In the genomic region with DNA sequence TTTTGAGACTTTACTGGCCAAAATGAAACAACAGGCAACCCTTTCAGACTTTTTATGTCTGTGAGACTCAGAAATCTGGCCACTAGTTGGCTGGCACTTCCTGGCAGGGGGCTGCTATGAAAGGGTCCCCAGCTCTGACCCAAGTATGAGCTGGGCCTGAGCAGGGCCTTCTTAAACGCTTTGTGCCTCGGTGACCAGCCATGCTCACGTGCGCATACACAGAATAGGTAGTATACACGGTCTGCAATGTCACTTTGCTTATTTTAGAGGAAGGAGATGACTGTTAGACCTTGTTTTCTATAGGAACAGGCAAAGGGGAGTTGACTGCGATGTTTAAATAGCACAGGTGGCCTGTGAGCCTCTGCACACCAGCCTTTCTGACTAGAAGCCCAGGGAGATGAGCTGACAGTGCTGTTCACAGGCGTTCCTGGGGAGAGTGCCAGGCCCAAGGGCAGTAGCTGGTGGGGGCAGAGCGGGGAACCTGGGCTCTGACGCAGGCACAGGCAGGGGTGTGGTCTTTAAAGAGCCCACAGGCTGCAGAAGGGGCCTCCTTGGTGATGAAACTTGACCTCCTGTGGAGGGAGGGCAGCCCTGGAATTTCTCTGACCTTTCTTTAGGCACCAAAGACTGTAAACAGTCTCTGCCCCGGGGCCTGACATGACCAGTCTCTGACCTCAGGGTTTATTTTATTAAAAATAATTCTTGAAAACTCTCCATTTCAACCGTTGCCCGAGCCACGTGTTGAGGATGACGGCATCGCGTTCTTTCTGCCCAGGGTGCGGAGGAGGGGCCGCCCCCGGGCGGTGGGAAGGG, we compare ENCODE assay signal across 11 cellular contexts.
A peak's percentile ranks its signal among the peaks of the same experiment; 100 is the strongest.
DNase-seq lines count a peak whose midpoint lies in the region; ATAC-seq and TF ChIP-seq lines count a peak whose summit lies in the region.
"Had no signal": no experiment of that assay in that cellular context is flagged by ENCODE, and none has a peak within 500 bp of the region (broad histone marks: within the 10 kb centered on the region; RNA-seq: fewer than 3 reads in every experiment).

No MANE protein-coding gene starts in this region.

- no peak overlapping the region for H3K27ac Mint-ChIP-seq in glutamatergic neuron (ENCODE audit: unreplicated experiment)
- no peak overlapping the region for H3K27ac Mint-ChIP-seq in chondrocyte (ENCODE audit: unreplicated experiment)
- H3K27ac Mint-ChIP-seq: activated B cell treated with CpG ODN at 0.5 μM for 24 hours; activated naive CD8-positive, alpha-beta T cell had no signal

- no peaks in the 10 kb centered on the region for H3K9me3 ChIP-seq in PC-3 (ENCODE audit: low read length)
- H3K9me3 ChIP-seq in neuronal stem cell (replicated peaks in 1 of 2; ENCODE audit: control insufficient read depth in 2 of 2, insufficient read depth in 1 of 2, low read depth in 1 of 2, low read length in 2 of 2), result no peaks in the 10 kb centered on the region

- no peak overlapping the region for H4K8ac ChIP-seq in neuronal stem cell (ENCODE audit: low read depth, low read length)

- H3K79me1 ChIP-seq in neuronal stem cell (ENCODE audit: low read depth, low read length), result peaks cover 2% of the 10 kb centered on the region

- H4K20me1 ChIP-seq in PC-3 (ENCODE audit: low read length), result no peaks in the 10 kb centered on the region

- no peak overlapping the region for H4K91ac ChIP-seq in neuronal stem cell (ENCODE audit: low read depth, low read length, poor library complexity)

- H2BK12ac ChIP-seq in neuronal stem cell (ENCODE audit: low read length), result no peak overlapping the region

- no peak overlapping the region for H2BK15ac ChIP-seq in neuronal stem cell (ENCODE audit: low read length)

- no peak overlapping the region for H3K4me2 ChIP-seq in PC-3 (ENCODE audit: low read length)
- H3K4me2 ChIP-seq in neuronal stem cell (ENCODE audit: insufficient read depth, low read length, poor library complexity, severe bottlenecking), result no peak overlapping the region

- H3K9ac ChIP-seq in PC-3 (ENCODE audit: low read length) (peak overlapping the region; percentile 56), neuronal stem cell (ENCODE audit: low read depth, low read length, poor library complexity) (no peak overlapping the region)

- peak overlapping the region; percentile 70 for H3K18ac ChIP-seq in neuronal stem cell (ENCODE audit: low read length)

- H3K9me2 ChIP-seq in PC-3 (replicated peaks; ENCODE audit: low read length), result no peaks in the 10 kb centered on the region

- peak overlapping the region; percentile 79 for H3K27ac ChIP-seq in PC-3 (ENCODE audit: low read length)
- H3K27ac ChIP-seq in neuronal stem cell (replicated peaks; ENCODE audit: low read length), result no peak overlapping the region

- H3K27me3 ChIP-seq in PC-3 (ENCODE audit: low read length) (no peaks in the 10 kb centered on the region), neuronal stem cell (ENCODE audit: control insufficient read depth in 3 of 3, insufficient read depth in 3 of 3, low read depth in 1 of 3, low read length in 3 of 3) (peaks cover 0 to 4% (median 3%) of the 10 kb centered on the region in 3 experiments)

- H3K23ac ChIP-seq in neuronal stem cell (ENCODE audit: low read depth, low read length, poor library complexity), result peak overlapping the region; percentile 34

- H3K9me3 Mint-ChIP-seq in glutamatergic neuron (ENCODE audit: unreplicated experiment), result peaks cover 7% of the 10 kb centered on the region
- H3K9me3 Mint-ChIP-seq in chondrocyte (ENCODE audit: low read depth), result no peaks in the 10 kb centered on the region
- H3K9me3 Mint-ChIP-seq: activated B cell treated with CpG ODN at 0.5 μM for 24 hours had no signal

- H3K4ac ChIP-seq in neuronal stem cell (ENCODE audit: low read length), result no peak overlapping the region

- H3K36me3 ChIP-seq in PC-3 (ENCODE audit: low read depth, low read length) (no peaks in the 10 kb centered on the region), neuronal stem cell (replicated peaks in 1 of 2; ENCODE audit: control insufficient read depth in 2 of 2, insufficient read depth in 2 of 2, low read length in 2 of 2) (no peaks in the 10 kb centered on the region)

- no peaks in the 10 kb centered on the region for H3F3A ChIP-seq in PC-3 (ENCODE audit: low read length, unreplicated experiment)

- WGBS in neuronal stem cell (ENCODE audit: extremely low coverage in 2 of 2, insufficient read length in 2 of 2, insufficient replicate concordance in 1 of 2), 2 donors, result no CpG with 5 or more reads among the region's 20 CpGs

- H3K4me1 Mint-ChIP-seq in glutamatergic neuron (ENCODE audit: low read depth, unreplicated experiment), result peaks cover 4% of the 10 kb centered on the region
- H3K4me1 Mint-ChIP-seq in chondrocyte (ENCODE audit: low read depth), result peaks cover 56% of the 10 kb centered on the region
- H3K4me1 Mint-ChIP-seq: activated B cell treated with CpG ODN at 0.5 μM for 24 hours had no signal

- CTCF ChIA-PET in PC-3 (lab: Charles Lee), result interaction anchor here (0.5 kb wide), 1 partner anchor 38 kb away, joined by 5 read pairs; no protein-coding TSS in a partner anchor

- DNase-seq in AG20443 (ENCODE audit: low spot score) (peak; percentile 64), PC-3 (peak; percentile 66), glutamatergic neuron (peak; percentile 11), neuronal stem cell (ENCODE audit: low spot score) (no peak), NOMO-1 treated with dmso at 0.1 percent for 144 hours (lab: John Stamatoyannopoulos, UW; ENCODE audit: unreplicated experiment) (no peak), NCI-H345 treated with DMSO at 0.1 percent for 48 hours (lab: John Stamatoyannopoulos, UW; ENCODE audit: unreplicated experiment) (no peak), chondrocyte (ENCODE audit: low spot score) (no peak), epidermal melanocyte (ENCODE audit: insufficient read length, low spot score) (no peak)
- DNase-seq: activated B cell treated with CpG ODN at 0.5 μM for 24 hours; NK-92 treated with Interleukin-12 subunit alpha and Interleukin-12 subunit beta, amount 100 ng/mL, for 24 hours had no signal

- no peak overlapping the region for H2BK120ac ChIP-seq in neuronal stem cell (ENCODE audit: low read depth, low read length)

- H3K4me1 ChIP-seq in PC-3 (ENCODE audit: insufficient read depth, low read length), result peaks cover 34% of the 10 kb centered on the region
- peaks cover 2 to 17% of the 10 kb centered on the region in 2 donors for H3K4me1 ChIP-seq in neuronal stem cell (ENCODE audit: control insufficient read depth in 2 of 2, insufficient read depth in 1 of 2, low read depth in 1 of 2, low read length in 2 of 2)

- H3K27me3 Mint-ChIP-seq in glutamatergic neuron (ENCODE audit: unreplicated experiment) (peaks cover 8% of the 10 kb centered on the region), chondrocyte (ENCODE audit: low read depth) (peaks cover 5% of the 10 kb centered on the region)
- H3K27me3 Mint-ChIP-seq: activated B cell treated with CpG ODN at 0.5 μM for 24 hours; activated naive CD8-positive, alpha-beta T cell had no signal

- H3K36me3 Mint-ChIP-seq in glutamatergic neuron (ENCODE audit: unreplicated experiment) (no peaks in the 10 kb centered on the region), chondrocyte (ENCODE audit: low read depth) (no peaks in the 10 kb centered on the region)
- H3K36me3 Mint-ChIP-seq: activated naive CD8-positive, alpha-beta T cell had no signal

- H2AFZ ChIP-seq in PC-3 (ENCODE audit: low read length) (peak overlapping the region; percentile 42; the same call in 1 of the 2 replicates), neuronal stem cell (ENCODE audit: low read length) (no peak overlapping the region)

- no peak overlapping the region for H2BK5ac ChIP-seq in neuronal stem cell (ENCODE audit: low read length)

- H2AK5ac ChIP-seq in neuronal stem cell (ENCODE audit: low read depth, low read length), result no peak overlapping the region

- H3K4me3 Mint-ChIP-seq in glutamatergic neuron (ENCODE audit: unreplicated experiment), result no peak overlapping the region
- no peak overlapping the region for H3K4me3 Mint-ChIP-seq in chondrocyte (ENCODE audit: unreplicated experiment)
- H3K4me3 Mint-ChIP-seq: activated B cell treated with CpG ODN at 0.5 μM for 24 hours; activated naive CD8-positive, alpha-beta T cell had no signal

- H3K4me3 ChIP-seq in PC-3 (ENCODE audit: low read length) (no peak overlapping the region), neuronal stem cell (ENCODE audit: low read length in 2 of 2) (no peak overlapping the region)

- BruUV-seq in PC-3 (replicated peaks; lab: Mats Ljungman, UMichigan), result no TSS peak

- no peaks in the 10 kb centered on the region for H3K79me2 ChIP-seq in PC-3 (ENCODE audit: low read length)

- intact Hi-C loops in PC-3 (cut with micrococcal nuclease), result no loop called here

- no peak overlapping the region for H3K14ac ChIP-seq in neuronal stem cell (ENCODE audit: low read length)

- TF ChIP-seq CTCF in PC-3 (conservative IDR thresholded peaks at IDR 0.05; ENCODE audit: low read depth, low read length), result no peak
- no peak for TF ChIP-seq CTCF in glutamatergic neuron (IDR thresholded peaks at IDR 0.05; ENCODE audit: partially characterized antibody, unreplicated experiment)
- TF ChIP-seq CTCF in chondrocyte (IDR thresholded peaks at IDR 0.05), result no peak

- POLR2A ChIA-PET in PC-3 (lab: Charles Lee; ENCODE audit: unreplicated experiment), result no interaction called here

- peak; percentile 30 for ATAC-seq in PC-3

Comparison
In these comparisons a context has a peak if more than half of its experiments do, and no peak if none do; other contexts are left out.
1. DNase-seq: peak in AG20443 (single experiment), PC-3 (single experiment) and glutamatergic neuron (single experiment); none in neuronal stem cell (single experiment), NOMO-1 treated with dmso at 0.1 percent for 144 hours (single experiment), NCI-H345 treated with DMSO at 0.1 percent for 48 hours (single experiment), chondrocyte (single experiment) and epidermal melanocyte (single experiment).